ENCODE assay signal across 1 cellular context in genomic region chr14:70995671-70996070, GRCh38.
A peak's percentile ranks its signal among the peaks of the same experiment; 100 is the strongest.
TF ChIP-seq lines count a peak whose summit lies in the region.

No MANE protein-coding gene starts in this region.

TF ChIP-seq in K562, 482 proteins besides CTCF, POLR2A, EP300 and RAD21 (continued from another document and continues in another):
- TF ChIP-seq, protein P1, sequence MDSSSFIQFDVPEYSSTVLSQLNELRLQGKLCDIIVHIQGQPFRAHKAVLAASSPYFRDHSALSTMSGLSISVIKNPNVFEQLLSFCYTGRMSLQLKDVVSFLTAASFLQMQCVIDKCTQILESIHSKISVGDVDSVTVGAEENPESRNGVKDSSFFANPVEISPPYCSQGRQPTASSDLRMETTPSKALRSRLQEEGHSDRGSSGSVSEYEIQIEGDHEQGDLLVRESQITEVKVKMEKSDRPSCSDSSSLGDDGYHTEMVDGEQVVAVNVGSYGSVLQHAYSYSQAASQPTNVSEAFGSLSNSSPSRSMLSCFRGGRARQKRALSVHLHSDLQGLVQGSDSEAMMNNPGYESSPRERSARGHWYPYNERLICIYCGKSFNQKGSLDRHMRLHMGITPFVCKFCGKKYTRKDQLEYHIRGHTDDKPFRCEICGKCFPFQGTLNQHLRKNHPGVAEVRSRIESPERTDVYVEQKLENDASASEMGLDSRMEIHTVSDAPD (CRISPR knock-in tag; IDR thresholded peaks at IDR 0.05), result no peak
- TF ChIP-seq MGA (IDR thresholded peaks at IDR 0.05) (peak; percentile 48), ZNF146 (CRISPR knock-in tag; IDR thresholded peaks at IDR 0.05; ENCODE audit: unreplicated experiment) (no peak), USF2 (CRISPR knock-in tag; IDR thresholded peaks at IDR 0.05) (peak; percentile 82), CREM (IDR thresholded peaks at IDR 0.05; ENCODE audit: low read depth) (0 out of 2 replicates have a peak, but pooled peaks have one; percentile 14), NR2C1 (IDR thresholded peaks at IDR 0.05) (peak; percentile 56; the same call in 1 of the 2 replicates), NR2C1 (tag; IDR thresholded peaks at IDR 0.05) (peak; percentile 62), STAT6 (CRISPR knock-in tag; IDR thresholded peaks at IDR 0.05) (no peak), HEY1 (CRISPR knock-in tag; IDR thresholded peaks at IDR 0.05; ENCODE audit: borderline replicate concordance) (no peak), CXXC5 (CRISPR knock-in tag; IDR thresholded peaks at IDR 0.05) (0 out of 2 replicates have a peak, but pooled peaks have one; percentile 9), TOE1 (IDR thresholded peaks at IDR 0.05; ENCODE audit: borderline replicate concordance) (peak; percentile 73; the same call in 1 of the 2 replicates), TOE1 (CRISPR knock-in tag; IDR thresholded peaks at IDR 0.05; ENCODE audit: borderline replicate concordance, low read depth) (no peak), SMAD3 (CRISPR knock-in tag; conservative IDR thresholded peaks at IDR 0.05) (no peak), ATF1 (CRISPR knock-in tag; IDR thresholded peaks at IDR 0.05) (no peak), ATF1 (tag; IDR thresholded peaks at IDR 0.05) (0 out of 2 replicates have a peak, but pooled peaks have one; percentile 14)
- TF ChIP-seq, protein P2, sequence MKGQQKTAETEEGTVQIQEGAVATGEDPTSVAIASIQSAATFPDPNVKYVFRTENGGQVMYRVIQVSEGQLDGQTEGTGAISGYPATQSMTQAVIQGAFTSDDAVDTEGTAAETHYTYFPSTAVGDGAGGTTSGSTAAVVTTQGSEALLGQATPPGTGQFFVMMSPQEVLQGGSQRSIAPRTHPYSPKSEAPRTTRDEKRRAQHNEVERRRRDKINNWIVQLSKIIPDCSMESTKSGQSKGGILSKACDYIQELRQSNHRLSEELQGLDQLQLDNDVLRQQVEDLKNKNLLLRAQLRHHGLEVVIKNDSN (CRISPR knock-in tag; IDR thresholded peaks at IDR 0.05), result peak; percentile 61; the same call in 1 of the 2 replicates
- TF ChIP-seq, protein P3, sequence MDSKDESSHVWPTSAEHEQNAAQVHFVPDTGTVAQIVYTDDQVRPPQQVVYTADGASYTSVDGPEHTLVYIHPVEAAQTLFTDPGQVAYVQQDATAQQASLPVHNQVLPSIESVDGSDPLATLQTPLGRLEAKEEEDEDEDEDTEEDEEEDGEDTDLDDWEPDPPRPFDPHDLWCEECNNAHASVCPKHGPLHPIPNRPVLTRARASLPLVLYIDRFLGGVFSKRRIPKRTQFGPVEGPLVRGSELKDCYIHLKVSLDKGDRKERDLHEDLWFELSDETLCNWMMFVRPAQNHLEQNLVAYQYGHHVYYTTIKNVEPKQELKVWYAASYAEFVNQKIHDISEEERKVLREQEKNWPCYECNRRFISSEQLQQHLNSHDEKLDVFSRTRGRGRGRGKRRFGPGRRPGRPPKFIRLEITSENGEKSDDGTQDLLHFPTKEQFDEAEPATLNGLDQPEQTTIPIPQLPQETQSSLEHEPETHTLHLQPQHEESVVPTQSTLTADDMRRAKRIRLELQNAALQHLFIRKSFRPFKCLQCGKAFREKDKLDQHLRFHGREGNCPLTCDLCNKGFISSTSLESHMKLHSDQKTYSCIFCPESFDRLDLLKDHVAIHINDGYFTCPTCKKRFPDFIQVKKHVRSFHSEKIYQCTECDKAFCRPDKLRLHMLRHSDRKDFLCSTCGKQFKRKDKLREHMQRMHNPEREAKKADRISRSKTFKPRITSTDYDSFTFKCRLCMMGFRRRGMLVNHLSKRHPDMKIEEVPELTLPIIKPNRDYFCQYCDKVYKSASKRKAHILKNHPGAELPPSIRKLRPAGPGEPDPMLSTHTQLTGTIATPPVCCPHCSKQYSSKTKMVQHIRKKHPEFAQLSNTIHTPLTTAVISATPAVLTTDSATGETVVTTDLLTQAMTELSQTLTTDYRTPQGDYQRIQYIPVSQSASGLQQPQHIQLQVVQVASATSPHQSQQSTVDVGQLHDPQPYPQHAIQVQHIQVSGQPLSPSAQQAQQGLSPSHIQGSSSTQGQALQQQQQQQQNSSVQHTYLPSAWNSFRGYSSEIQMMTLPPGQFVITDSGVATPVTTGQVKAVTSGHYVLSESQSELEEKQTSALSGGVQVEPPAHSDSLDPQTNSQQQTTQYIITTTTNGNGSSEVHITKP (IDR thresholded peaks at IDR 0.05; ENCODE audit: partially characterized antibody), result peak; percentile 52
- TF ChIP-seq, protein P4, sequence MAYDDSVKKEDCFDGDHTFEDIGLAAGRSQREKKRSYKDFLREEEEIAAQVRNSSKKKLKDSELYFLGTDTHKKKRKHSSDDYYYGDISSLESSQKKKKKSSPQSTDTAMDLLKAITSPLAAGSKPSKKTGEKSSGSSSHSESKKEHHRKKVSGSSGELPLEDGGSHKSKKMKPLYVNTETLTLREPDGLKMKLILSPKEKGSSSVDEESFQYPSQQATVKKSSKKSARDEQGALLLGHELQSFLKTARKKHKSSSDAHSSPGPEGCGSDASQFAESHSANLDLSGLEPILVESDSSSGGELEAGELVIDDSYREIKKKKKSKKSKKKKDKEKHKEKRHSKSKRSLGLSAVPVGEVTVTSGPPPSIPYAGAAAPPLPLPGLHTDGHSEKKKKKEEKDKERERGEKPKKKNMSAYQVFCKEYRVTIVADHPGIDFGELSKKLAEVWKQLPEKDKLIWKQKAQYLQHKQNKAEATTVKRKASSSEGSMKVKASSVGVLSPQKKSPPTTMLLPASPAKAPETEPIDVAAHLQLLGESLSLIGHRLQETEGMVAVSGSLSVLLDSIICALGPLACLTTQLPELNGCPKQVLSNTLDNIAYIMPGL (CRISPR knock-in tag; IDR thresholded peaks at IDR 0.05), result no peak
